8 cellular contexts compared by ENCODE assay signal in the genomic region with DNA sequence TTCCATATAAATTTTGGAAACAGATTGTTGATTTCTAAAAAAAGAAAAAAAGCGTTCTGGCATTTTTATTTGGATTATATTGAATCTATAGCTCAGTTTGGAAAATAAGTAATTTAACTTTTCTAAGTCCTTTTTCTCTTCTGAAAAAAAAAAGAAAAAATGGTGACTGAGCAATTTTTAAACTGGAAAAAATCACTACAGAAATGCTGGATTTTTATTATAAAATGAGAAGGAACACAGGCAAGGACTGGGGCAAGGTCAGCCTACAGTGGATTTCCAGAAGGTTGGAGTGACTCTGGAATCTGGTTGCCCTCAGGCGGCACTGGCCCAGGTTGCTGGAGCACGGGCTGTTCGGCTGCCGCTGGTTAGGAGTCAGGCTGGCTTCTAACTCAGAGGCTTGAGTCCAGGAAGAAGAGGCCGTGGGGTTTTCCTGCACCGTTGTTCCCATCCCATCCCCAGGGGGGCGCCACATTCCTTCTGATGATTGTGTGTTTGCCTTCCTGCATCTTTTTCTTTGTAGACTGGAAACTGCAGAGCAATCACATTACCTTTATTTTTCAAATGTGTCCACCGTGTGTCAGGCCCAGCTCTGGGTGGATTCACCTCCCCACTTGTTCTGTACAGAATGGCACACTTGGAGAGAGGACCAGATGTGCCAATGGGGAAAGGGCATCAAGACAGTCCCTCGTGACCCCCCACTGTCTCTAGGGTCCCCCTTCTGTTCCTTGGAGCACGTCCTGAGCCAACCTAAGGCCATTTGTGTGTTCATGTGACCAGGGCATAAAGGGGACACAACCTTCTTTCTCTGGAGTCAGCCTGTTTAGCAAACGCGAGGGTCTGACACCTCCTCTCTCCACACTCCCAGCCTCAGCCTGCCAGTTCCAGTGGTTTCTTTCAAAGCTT. TPM values are rescaled to one million over a fixed set of nuclear protein-coding genes. Genes with fewer than 3 reads are reported as not detected.
DNase-seq lines count a peak whose midpoint lies in the region; ATAC-seq, FAIRE-seq and TF ChIP-seq lines count a peak whose summit lies in the region.

No MANE protein-coding gene starts in this region.

- H3K4me1 Mint-ChIP-seq in Caco-2 (ENCODE audit: low read depth, unreplicated experiment), result peaks cover 11% of the 10 kb centered on the region
- H3K4me1 Mint-ChIP-seq in activated naive CD4-positive, alpha-beta T cell treated with anti-CD3 and anti-CD28 coated beads for 36 hours (ENCODE audit: low read depth), result no peaks in the 10 kb centered on the region

- H3K36me3 ChIP-seq in Caco-2 (ENCODE audit: control insufficient read depth, insufficient read depth, low read length) (no peaks in the 10 kb centered on the region), Peyer's patch (no peaks in the 10 kb centered on the region), left ventricle myocardium inferior (no peaks in the 10 kb centered on the region), small intestine (ENCODE audit: control insufficient read depth in 2 of 2, insufficient read depth in 2 of 2, low read length in 2 of 2) (no peaks in the 10 kb centered on the region)

- H3K4me1 ChIP-seq in Caco-2 (peaks cover 4% of the 10 kb centered on the region; the same call in 1 of the 2 replicates), Peyer's patch (peaks cover 0 to 3% (median 0%) of the 10 kb centered on the region in 4 donors), left ventricle myocardium inferior (no peaks in the 10 kb centered on the region), small intestine (ENCODE audit: control insufficient read depth in 2 of 2, insufficient read depth in 1 of 2, low read depth in 1 of 2, low read length in 1 of 2) (no peaks in the 10 kb centered on the region)

- BruUV-seq in Caco-2 (replicated peaks; lab: Mats Ljungman, UMichigan), result no TSS peak

- intact Hi-C loops in Caco-2 (cut with micrococcal nuclease; ENCODE audit: unreplicated experiment), result loop anchor here (1.0 kb wide), 4 partner anchors 23 to 332 kb away; partner anchors contain the start of gene MTIF3
- intact Hi-C loops in activated naive CD4-positive, alpha-beta T cell treated with anti-CD3 and anti-CD28 coated beads for 36 hours (cut with micrococcal nuclease), result loop anchor here (1.0 to 10.0 kb wide), 5 partner anchors 102 to 572 kb away; no protein-coding TSS in a partner anchor
- intact Hi-C loops in left ventricle myocardium inferior (cut with micrococcal nuclease), result no loop called here

- H3K27me3 Mint-ChIP-seq in Caco-2 (ENCODE audit: insufficient read depth, unreplicated experiment), result no peaks in the 10 kb centered on the region
- peaks cover 3% of the 10 kb centered on the region for H3K27me3 Mint-ChIP-seq in activated naive CD4-positive, alpha-beta T cell treated with anti-CD3 and anti-CD28 coated beads for 36 hours (ENCODE audit: low read depth)

- no peak for FAIRE-seq in small intestine (lab: Jason Lieb, UNC)

- DNase-seq in Caco-2 (peak; percentile 85 to 90), HuH-7 (ENCODE audit: low spot score) (peak; percentile 80), Peyer's patch (peak; percentile 27 to 89 (median 86)), left ventricle myocardium inferior (peak; percentile 36), small intestine (peak; percentile 92), SK-N-DZ (ENCODE audit: low spot score) (no peak)
- DNase-seq in activated naive CD4-positive, alpha-beta T cell treated with anti-CD3 and anti-CD28 coated beads for 36 hours, result peak; percentile 82

- no peak overlapping the region for H3K27ac Mint-ChIP-seq in Caco-2 (ENCODE audit: unreplicated experiment)
- H3K27ac Mint-ChIP-seq in activated naive CD4-positive, alpha-beta T cell treated with anti-CD3 and anti-CD28 coated beads for 36 hours, result no peak overlapping the region

- no peak overlapping the region for H3K27ac ChIP-seq in Peyer's patch
- no peak overlapping the region for H3K27ac ChIP-seq in left ventricle myocardium inferior (replicated peaks)
- H3K27ac ChIP-seq in small intestine (ENCODE audit: low read depth in 1 of 2, low read length in 1 of 2), result no peak overlapping the region

- WGBS in small intestine, 3 donors, result 32 to 36% (median 35%) methylated on average over 13 of the region's 13 CpGs

- ATAC-seq in GM19328 (IDR thresholded peaks at IDR 0.05; ENCODE audit: unreplicated experiment), result no peak

- H3K4me3 ChIP-seq in Caco-2 (ENCODE audit: low read depth, low read length), result no peak overlapping the region
- H3K4me3 ChIP-seq in Peyer's patch, result no peak overlapping the region
- no peak overlapping the region for H3K4me3 ChIP-seq in left ventricle myocardium inferior
- no peak overlapping the region for H3K4me3 ChIP-seq in small intestine (ENCODE audit: low read depth in 1 of 2, low read length in 2 of 2)

- POLR2A ChIA-PET in Caco-2 (lab: Charles Lee), result no interaction called here

- CTCF ChIA-PET in Caco-2 (lab: Charles Lee), result interaction anchor here (1.0 kb wide), 2 partner anchors 18 to 45 kb away, joined by 3 read pairs; partner anchors contain the start of gene GTF3A
- CTCF ChIA-PET in activated naive CD4-positive, alpha-beta T cell treated with anti-CD3 and anti-CD28 coated beads for 36 hours (lab: Charles Lee), result interaction anchor here (0.6 to 10.4 kb wide), 7 partner anchors 45 to 476 kb away, joined by 3 to 143 read pairs (median 3); no protein-coding TSS in a partner anchor

- H3K9me3 ChIP-seq in Caco-2 (no peaks in the 10 kb centered on the region), Peyer's patch (no peaks in the 10 kb centered on the region), left ventricle myocardium inferior (replicated peaks) (no peaks in the 10 kb centered on the region), small intestine (ENCODE audit: control insufficient read depth, low read depth) (no peaks in the 10 kb centered on the region)

- no peaks in the 10 kb centered on the region for H3K27me3 ChIP-seq in Caco-2 (replicated peaks; ENCODE audit: control insufficient read depth, insufficient read depth, low read length)
- H3K27me3 ChIP-seq in Peyer's patch, result no peaks in the 10 kb centered on the region
- peaks cover 43% of the 10 kb centered on the region for H3K27me3 ChIP-seq in left ventricle myocardium inferior (ENCODE audit: low read depth)
- no peaks in the 10 kb centered on the region for H3K27me3 ChIP-seq in small intestine (ENCODE audit: control insufficient read depth in 2 of 2, insufficient read depth in 2 of 2, low read length in 2 of 2)

- no peak overlapping the region for H3K4me3 Mint-ChIP-seq in Caco-2 (ENCODE audit: unreplicated experiment)
- H3K4me3 Mint-ChIP-seq in activated naive CD4-positive, alpha-beta T cell treated with anti-CD3 and anti-CD28 coated beads for 36 hours, result no peak overlapping the region

- TF ChIP-seq CTCF in Caco-2 (IDR thresholded peaks at IDR 0.05; ENCODE audit: insufficient read depth in 1 of 2, low read depth in 1 of 2, low read length in 1 of 2, severe bottlenecking in 1 of 2, unreplicated experiment in 1 of 2) (peak; percentile 88 to 90), Peyer's patch (IDR thresholded peaks at IDR 0.05) (peak in 5 of 6 experiments; percentile 15 to 83 (median 77)), left ventricle myocardium inferior (IDR thresholded peaks at IDR 0.05; ENCODE audit: borderline replicate concordance) (peak; percentile 58)

- H3K36me3 Mint-ChIP-seq in Caco-2 (ENCODE audit: insufficient read depth, unreplicated experiment), result no peaks in the 10 kb centered on the region
- no peaks in the 10 kb centered on the region for H3K36me3 Mint-ChIP-seq in activated naive CD4-positive, alpha-beta T cell treated with anti-CD3 and anti-CD28 coated beads for 36 hours (ENCODE audit: low read depth)

- no peak for TF ChIP-seq POLR2A in Peyer's patch (IDR thresholded peaks at IDR 0.05)

- no peaks in the 10 kb centered on the region for H3K9me3 Mint-ChIP-seq in Caco-2 (ENCODE audit: unreplicated experiment)
- H3K9me3 Mint-ChIP-seq in activated naive CD4-positive, alpha-beta T cell treated with anti-CD3 and anti-CD28 coated beads for 36 hours, result no peaks in the 10 kb centered on the region

RNA-seq across cellular contexts. Expression of gene GTF3A, which starts 44.5 kb away (rescaled TPM):
- total RNA-seq in Caco-2 (2022), result 132 and 141 TPM in 2 replicates
- 100 to 1,000 TPM in 1 of 4 donors, 10 to 100 TPM in 3; 29.2 to 179 (median 49.3) TPM for total RNA-seq in Peyer's patch
- total RNA-seq in activated naive CD4-positive, alpha-beta T cell treated with anti-CD3 and anti-CD28 coated beads for 36 hours, result 100 to 1,000 TPM; 303 to 314 TPM
- total RNA-seq in left ventricle myocardium inferior, result 176 TPM
- 100 to 1,000 TPM in 2 of 3 donors, 10 to 100 TPM in 1; 98.2 to 129 (median 126) TPM for polyA plus RNA-seq in small intestine
- polyA plus RNA-seq in SK-N-DZ (2014; cell fraction: cytosol; rRNA removed), result 171 and 205 TPM in 2 replicates
- 112 and 153 TPM in 2 replicates for polyA plus RNA-seq in SK-N-DZ (2014; cell fraction: nucleus; rRNA removed)
